8 cellular contexts compared by ENCODE assay signal in the genomic region with DNA sequence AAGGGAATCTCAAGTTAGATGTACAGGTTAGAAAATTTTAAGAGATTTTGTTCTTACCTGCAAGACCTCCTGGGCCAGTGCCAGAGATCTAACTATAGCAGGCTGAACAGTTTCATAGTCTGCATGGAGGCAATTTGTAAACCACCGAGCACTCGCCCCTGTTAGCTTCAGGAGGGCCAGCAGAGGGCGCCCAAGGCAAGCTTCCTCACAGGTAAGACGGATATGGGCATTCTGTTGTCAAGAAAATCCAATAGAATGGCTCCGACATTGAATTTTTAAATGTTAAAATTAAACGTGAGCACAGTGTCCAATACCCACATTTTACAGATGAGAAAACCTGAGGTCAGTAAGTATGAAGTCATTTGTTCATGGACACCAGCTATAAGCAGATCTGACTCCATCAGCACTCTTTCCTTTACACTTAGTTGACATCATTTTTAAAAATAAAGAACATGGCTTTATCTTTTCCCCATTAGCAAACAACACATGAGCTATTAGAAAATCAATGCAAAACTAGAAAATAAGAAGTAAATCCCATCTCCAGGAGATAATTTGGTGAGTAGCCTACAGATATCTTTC. TPM values are rescaled to one million over a fixed set of nuclear protein-coding genes. Genes with fewer than 3 reads are reported as not detected.
A peak's percentile ranks its signal among the peaks of the same experiment; 100 is the strongest.
DNase-seq lines count a peak whose midpoint lies in the region; ATAC-seq and TF ChIP-seq lines count a peak whose summit lies in the region.

No MANE protein-coding gene starts in this region.

- H4K20me1 ChIP-seq in OCI-LY1 (ENCODE audit: insufficient read depth, low read length) = no peaks in the 10 kb centered on the region

- DNase-seq in CD14-positive monocyte (ENCODE audit: low spot score) (peak; percentile 52), epithelial cell of esophagus (ENCODE audit: low read depth) (peak; percentile 79), myocyte (ENCODE audit: low read depth) (peak; percentile 75)
- peak; percentile 20 for DNase-seq in activated CD8-positive, alpha-beta memory T cell treated with anti-CD3 and anti-CD28 coated beads, Interleukin-2, amount 50 U/mL, for 24 hours (ENCODE audit: extremely low read depth)
- DNase-seq in stimulated activated CD8-positive, alpha-beta memory T cell treated with anti-CD3 and anti-CD28 coated beads, Interleukin-7, amount 100 ng/mL, for 1 hour (ENCODE audit: low read depth in 2 of 2) = peak; percentile 14 to 34

- H3K79me2 ChIP-seq in OCI-LY1 (ENCODE audit: insufficient read depth, low read length) = no peaks in the 10 kb centered on the region

- H3F3A ChIP-seq in OCI-LY1 (ENCODE audit: insufficient read depth, low read length) = no peaks in the 10 kb centered on the region

- TF ChIP-seq EP300 in Ishikawa (IDR thresholded peaks at IDR 0.05; ENCODE audit: borderline replicate concordance) = no peak

- intact Hi-C loops in CD14-positive monocyte (cut with micrococcal nuclease) = no loop called here

- no peak overlapping the region for H3K4me3 Mint-ChIP-seq in CD14-positive monocyte

- no peaks in the 10 kb centered on the region for H3K4me1 Mint-ChIP-seq in CD14-positive monocyte

- H3K27ac ChIP-seq in OCI-LY1 (ENCODE audit: low read depth, low read length, poor library complexity, severe bottlenecking) = no peak overlapping the region

- no peak overlapping the region for H3K4me2 ChIP-seq in OCI-LY1 (ENCODE audit: low read length)

- peaks cover 0 to 2% (median 0%) of the 10 kb centered on the region in 7 donors for H3K9me3 Mint-ChIP-seq in CD14-positive monocyte

- H3K27me3 ChIP-seq in OCI-LY1 (ENCODE audit: insufficient read depth, low read length) = 0 out of 2 replicates have a peak, but pooled peaks cover 3% of the 10 kb centered on the region

- no peaks in the 10 kb centered on the region for H3K36me3 ChIP-seq in OCI-LY1 (ENCODE audit: insufficient read depth, low read length)

- no peak overlapping the region for H3K9ac ChIP-seq in OCI-LY1 (ENCODE audit: low read length)

- no peaks in the 10 kb centered on the region for H3K9me3 ChIP-seq in OCI-LY1 (ENCODE audit: low read length)

- peak; percentile 73 for TF ChIP-seq RAD21 in Ishikawa (IDR thresholded peaks at IDR 0.05; ENCODE audit: low read depth)

- no peak overlapping the region for H2AFZ ChIP-seq in OCI-LY1 (ENCODE audit: low read length)

- peak; percentile 97 for TF ChIP-seq CTCF in CD14-positive monocyte (IDR thresholded peaks at IDR 0.05)
- TF ChIP-seq CTCF in OCI-LY1 (IDR thresholded peaks at IDR 0.05; ENCODE audit: low read length) = peak; percentile 94
- peak; percentile 95 for TF ChIP-seq CTCF in epithelial cell of esophagus (IDR thresholded peaks at IDR 0.05; ENCODE audit: insufficient read depth, low read depth, low read length, missing control alignments)

- no peak overlapping the region for H3K4me3 ChIP-seq in OCI-LY1 (ENCODE audit: low read depth, low read length, poor library complexity, severe bottlenecking)
- H3K4me3 ChIP-seq in epithelial cell of esophagus (ENCODE audit: low read length) = no peak overlapping the region

- ATAC-seq in GM19397 (IDR thresholded peaks at IDR 0.05; ENCODE audit: unreplicated experiment) = peak; percentile 91

- no peaks in the 10 kb centered on the region for H3K9me2 ChIP-seq in OCI-LY1 (ENCODE audit: low read depth, low read length)

- H3K27me3 Mint-ChIP-seq in CD14-positive monocyte (ENCODE audit: low read depth in 3 of 3) = peaks cover 1 to 7% (median 4%) of the 10 kb centered on the region in 3 donors

- no peaks in the 10 kb centered on the region for H3K4me1 ChIP-seq in OCI-LY1 (ENCODE audit: insufficient read depth, low read length, severe bottlenecking)

- no peak overlapping the region for H3K27ac Mint-ChIP-seq in CD14-positive monocyte

- H3K36me3 Mint-ChIP-seq in CD14-positive monocyte = no peaks in the 10 kb centered on the region

TF ChIP-seq in Ishikawa, 13 proteins besides CTCF, POLR2A, EP300 and RAD21:
- no peak for TF ChIP-seq NFIC (IDR thresholded peaks at IDR 0.05)
- TF ChIP-seq TCF12 (IDR thresholded peaks at IDR 0.05; ENCODE audit: low read depth) = no peak
- TF ChIP-seq CEBPB (IDR thresholded peaks at IDR 0.05) = no peak
- no peak for TF ChIP-seq TAF1 (IDR thresholded peaks at IDR 0.05; ENCODE audit: low read depth)
- TF ChIP-seq CREB1 (IDR thresholded peaks at IDR 0.05; ENCODE audit: low read depth) = no peak
- no peak for TF ChIP-seq MAX (IDR thresholded peaks at IDR 0.05)
- TF ChIP-seq, protein P1, sequence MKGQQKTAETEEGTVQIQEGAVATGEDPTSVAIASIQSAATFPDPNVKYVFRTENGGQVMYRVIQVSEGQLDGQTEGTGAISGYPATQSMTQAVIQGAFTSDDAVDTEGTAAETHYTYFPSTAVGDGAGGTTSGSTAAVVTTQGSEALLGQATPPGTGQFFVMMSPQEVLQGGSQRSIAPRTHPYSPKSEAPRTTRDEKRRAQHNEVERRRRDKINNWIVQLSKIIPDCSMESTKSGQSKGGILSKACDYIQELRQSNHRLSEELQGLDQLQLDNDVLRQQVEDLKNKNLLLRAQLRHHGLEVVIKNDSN (IDR thresholded peaks at IDR 0.05) = no peak
- TF ChIP-seq ZBTB7A (IDR thresholded peaks at IDR 0.05; ENCODE audit: low read depth) = no peak
- TF ChIP-seq YY1 (IDR thresholded peaks at IDR 0.05; ENCODE audit: low read depth) = no peak
- no peak for TF ChIP-seq EGR1 (IDR thresholded peaks at IDR 0.05)
- TF ChIP-seq TEAD4 (IDR thresholded peaks at IDR 0.05) = no peak
- no peak for TF ChIP-seq FOXM1 (IDR thresholded peaks at IDR 0.05; ENCODE audit: borderline replicate concordance, low read depth)
- TF ChIP-seq, protein P2, sequence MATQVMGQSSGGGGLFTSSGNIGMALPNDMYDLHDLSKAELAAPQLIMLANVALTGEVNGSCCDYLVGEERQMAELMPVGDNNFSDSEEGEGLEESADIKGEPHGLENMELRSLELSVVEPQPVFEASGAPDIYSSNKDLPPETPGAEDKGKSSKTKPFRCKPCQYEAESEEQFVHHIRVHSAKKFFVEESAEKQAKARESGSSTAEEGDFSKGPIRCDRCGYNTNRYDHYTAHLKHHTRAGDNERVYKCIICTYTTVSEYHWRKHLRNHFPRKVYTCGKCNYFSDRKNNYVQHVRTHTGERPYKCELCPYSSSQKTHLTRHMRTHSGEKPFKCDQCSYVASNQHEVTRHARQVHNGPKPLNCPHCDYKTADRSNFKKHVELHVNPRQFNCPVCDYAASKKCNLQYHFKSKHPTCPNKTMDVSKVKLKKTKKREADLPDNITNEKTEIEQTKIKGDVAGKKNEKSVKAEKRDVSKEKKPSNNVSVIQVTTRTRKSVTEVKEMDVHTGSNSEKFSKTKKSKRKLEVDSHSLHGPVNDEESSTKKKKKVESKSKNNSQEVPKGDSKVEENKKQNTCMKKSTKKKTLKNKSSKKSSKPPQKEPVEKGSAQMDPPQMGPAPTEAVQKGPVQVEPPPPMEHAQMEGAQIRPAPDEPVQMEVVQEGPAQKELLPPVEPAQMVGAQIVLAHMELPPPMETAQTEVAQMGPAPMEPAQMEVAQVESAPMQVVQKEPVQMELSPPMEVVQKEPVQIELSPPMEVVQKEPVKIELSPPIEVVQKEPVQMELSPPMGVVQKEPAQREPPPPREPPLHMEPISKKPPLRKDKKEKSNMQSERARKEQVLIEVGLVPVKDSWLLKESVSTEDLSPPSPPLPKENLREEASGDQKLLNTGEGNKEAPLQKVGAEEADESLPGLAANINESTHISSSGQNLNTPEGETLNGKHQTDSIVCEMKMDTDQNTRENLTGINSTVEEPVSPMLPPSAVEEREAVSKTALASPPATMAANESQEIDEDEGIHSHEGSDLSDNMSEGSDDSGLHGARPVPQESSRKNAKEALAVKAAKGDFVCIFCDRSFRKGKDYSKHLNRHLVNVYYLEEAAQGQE (IDR thresholded peaks at IDR 0.05; ENCODE audit: low read depth) = no peak

RNA-seq across cellular contexts. Expression of gene REG4, which starts 2.2 kb away (rescaled TPM):
- polyA plus RNA-seq in CD14-positive monocyte = not detected
- not detected in 2 replicates for total RNA-seq in myocyte
- polyA plus RNA-seq in myocyte (2012) = not detected

RNA-seq across cellular contexts. Expression of gene HMGCS2, which starts 40.4 kb away (rescaled TPM):
- polyA plus RNA-seq in CD14-positive monocyte = not detected
- total RNA-seq in myocyte = not detected in 2 replicates
- polyA plus RNA-seq in myocyte (2012) = not detected

Comparison
In these comparisons a context has a peak if more than half of its experiments do, and no peak if none do; other contexts are left out.
1. DNase-seq: peak in every context shown above with its lines; median percentile 79 in epithelial cell of esophagus; 75 in myocyte; 52 in CD14-positive monocyte; 24 in stimulated activated CD8-positive, alpha-beta memory T cell treated with anti-CD3 and anti-CD28 coated beads, Interleukin-7, amount 100 ng/mL, for 1 hour; 20 in activated CD8-positive, alpha-beta memory T cell treated with anti-CD3 and anti-CD28 coated beads, Interleukin-2, amount 50 U/mL, for 24 hours.